In genomic region chr20:50279988-50280850, GRCh38 we compare ENCODE assay signal across 28 cellular contexts.
DNase-seq lines count a peak whose midpoint lies in the region; ATAC-seq, FAIRE-seq and TF ChIP-seq lines count a peak whose summit lies in the region.
"Had no signal": no experiment of that assay in that cellular context is flagged by ENCODE, and none has a peak within 500 bp of the region (broad histone marks: within the 10 kb centered on the region; RNA-seq: fewer than 3 reads in every experiment).

No MANE protein-coding gene starts in this region.

- H3F3A ChIP-seq in GM23338 (replicated peaks; ENCODE audit: low read depth), result no peaks in the 10 kb centered on the region

- DNase-seq in GM23338 (ENCODE audit: low spot score) (no peak), HepG2 (ENCODE audit: low spot score) (no peak), spleen (peak; percentile 45), putamen (ENCODE audit: low spot score) (no peak)
- DNase-seq in activated T-helper 1 cell treated with anti-CD3 and anti-CD28 coated beads, Interleukin-12 subunit alpha, Interleukin-12 subunit beta, Interleukin-2, Interleukin-4 antibody, amounts not matched to agents 30 ng/mL and 10 ng/mL and 1 ng/mL, durations not matched to agents 14 hours and 24 hours and 36 hours (ENCODE audit: low spot score), result no peak
- DNase-seq in effector CD8-positive, alpha-beta T cell (lab: John Stamatoyannopoulos, UW), result no peak
- DNase-seq: activated CD4-positive, CD25-positive, alpha-beta regulatory T cell treated with anti-CD3 and anti-CD28 coated beads, Interleukin-2, amount 50 U/mL, for 72 hours; activated CD8-positive, alpha-beta T cell treated with anti-CD3 and anti-CD28 coated beads for 36 hours; central memory CD4-positive, alpha-beta T cell; COR-L47; DMS79; GDM1; H9; islet precursor cell; lower lobe of right lung; NCI-H1436 treated with DMSO at 0.1 percent for 48 hours; stimulated activated naive CD8-positive, alpha-beta T cell treated with anti-CD3 and anti-CD28 coated beads, Interleukin-15, Interleukin-2, amounts not matched to agents 100 U/mL and 50 U/mL, for 24 hours; testis had no signal

- H3K9me3 Mint-ChIP-seq in GM23338, result no peaks in the 10 kb centered on the region; the same call in 2 of the 3 replicates
- no peaks in the 10 kb centered on the region for H3K9me3 Mint-ChIP-seq in activated T-helper 1 cell treated with anti-CD3 and anti-CD28 coated beads, Interleukin-12 subunit alpha, Interleukin-12 subunit beta, Interleukin-2, Interleukin-4 antibody, amounts not matched to agents 30 ng/mL and 10 ng/mL and 1 ng/mL, durations not matched to agents 14 hours and 24 hours and 36 hours
- H3K9me3 Mint-ChIP-seq: activated CD8-positive, alpha-beta T cell treated with anti-CD3 and anti-CD28 coated beads for 36 hours; activated naive CD4-positive, alpha-beta T cell treated with anti-CD3 and anti-CD28 coated beads, Interleukin-2, amount 50 U/mL, for 24 hours; activated T-helper 2 cell treated with anti-CD3 and anti-CD28 coated beads, Interferon-gamma antibody, Interleukin-2, Interleukin-4, amounts not matched to agents 10 μg/mL and 5 μg/mL and 100 μg/mL, durations not matched to agents 14 hours and 24 hours and 36 hours; H9; natural killer cell treated with Interleukin-12 subunit alpha and Interleukin-12 subunit beta and Interleukin-15 and Interleukin-18, amount 100 ng/mL, for 72 hours had no signal

- peaks cover 12% of the 10 kb centered on the region for H3K27me3 Mint-ChIP-seq in GM23338 (ENCODE audit: insufficient read depth, low read depth, poor library complexity)
- peaks cover 14% of the 10 kb centered on the region for H3K27me3 Mint-ChIP-seq in activated T-helper 1 cell treated with anti-CD3 and anti-CD28 coated beads, Interleukin-12 subunit alpha, Interleukin-12 subunit beta, Interleukin-2, Interleukin-4 antibody, amounts not matched to agents 30 ng/mL and 10 ng/mL and 1 ng/mL, durations not matched to agents 14 hours and 24 hours and 36 hours (ENCODE audit: insufficient read depth)

- ATAC-seq in GM23338, result no peak
- no peak for ATAC-seq in HepG2
- no peak for ATAC-seq in GM19397 (IDR thresholded peaks at IDR 0.05; ENCODE audit: unreplicated experiment)
- ATAC-seq: activated CD8-positive, alpha-beta T cell treated with anti-CD3 and anti-CD28 coated beads for 36 hours; lower lobe of right lung; mucosa of descending colon; natural killer cell treated with Interleukin-12 subunit alpha and Interleukin-12 subunit beta and Interleukin-15 and Interleukin-18, amount 100 ng/mL, for 72 hours; stimulated activated naive CD8-positive, alpha-beta T cell treated with anti-CD3 and anti-CD28 coated beads, Interleukin-15, Interleukin-2, amounts not matched to agents 100 U/mL and 50 U/mL, for 24 hours had no signal

- H3K9me2 ChIP-seq in GM23338 (ENCODE audit: insufficient read depth), result no peaks in the 10 kb centered on the region

- FAIRE-seq in HepG2 (lab: Jason Lieb, UNC), result no peak
- FAIRE-seq: TTC549 had no signal

- 55% methylated on average over 8 of the region's 8 CpGs for WGBS in HepG2 (ENCODE audit: low lambda C conversion rate)
- WGBS in spleen, 5 donors, result 79 to 87% (median 84%) methylated on average over 8 of the region's 8 CpGs

- TF ChIP-seq EP300 in HepG2 (IDR thresholded peaks at IDR 0.05; ENCODE audit: low read depth in 2 of 2, low read length in 2 of 2), result no peak
- no peak for TF ChIP-seq EP300 in HepG2 (CRISPR knock-in tag; IDR thresholded peaks at IDR 0.05; ENCODE audit: borderline replicate concordance)

- H3K27ac ChIP-seq in GM23338 (ENCODE audit: low read depth) (no peak overlapping the region), HepG2 (ENCODE audit: extremely low read length, insufficient read depth, low read length) (no peak overlapping the region), spleen (peak overlapping the region in 4 of 8 donors; percentile 86 to 95 (median 94))
- H3K27ac ChIP-seq: BLaER1 treated with 17β-estradiol and CSF1 and Interleukin-3, amounts not matched to agents 10 nM and 100 nM; KMS-11; SK-N-MC had no signal

- no peak overlapping the region for H3K4me3 Mint-ChIP-seq in GM23338
- no peak overlapping the region for H3K4me3 Mint-ChIP-seq in activated T-helper 1 cell treated with anti-CD3 and anti-CD28 coated beads, Interleukin-12 subunit alpha, Interleukin-12 subunit beta, Interleukin-2, Interleukin-4 antibody, amounts not matched to agents 30 ng/mL and 10 ng/mL and 1 ng/mL, durations not matched to agents 14 hours and 24 hours and 36 hours
- H3K4me3 Mint-ChIP-seq: activated CD8-positive, alpha-beta T cell treated with anti-CD3 and anti-CD28 coated beads for 36 hours; activated naive CD4-positive, alpha-beta T cell treated with anti-CD3 and anti-CD28 coated beads, Interleukin-2, amount 50 U/mL, for 24 hours; H9; natural killer cell treated with Interleukin-12 subunit alpha and Interleukin-12 subunit beta and Interleukin-15 and Interleukin-18, amount 100 ng/mL, for 72 hours had no signal

- no peaks in the 10 kb centered on the region for H3K27me3 ChIP-seq in GM23338 (ENCODE audit: insufficient read depth)
- no peaks in the 10 kb centered on the region for H3K27me3 ChIP-seq in HepG2 (ENCODE audit: control insufficient read depth in 1 of 2, insufficient read depth in 2 of 2, low read length in 2 of 2)
- peaks cover 0 to 19% (median 0%) of the 10 kb centered on the region in 7 donors for H3K27me3 ChIP-seq in spleen (replicated peaks in 1 of 7)
- H3K27me3 ChIP-seq: ascending aorta, testis had no signal

- TF ChIP-seq CTCF in GM23338 (conservative IDR thresholded peaks at IDR 0.05; ENCODE audit: low read depth in 2 of 2) (no peak), HepG2 (CRISPR knock-in tag; IDR thresholded peaks at IDR 0.05) (no peak), spleen (IDR thresholded peaks at IDR 0.05 in 8 of 11, conservative IDR thresholded peaks at IDR 0.05 in 3 of 11) (no peak)

- 0 out of 2 replicates have a peak overlapping the region, but pooled peaks have one; percentile 7 for H2AFZ ChIP-seq in GM23338
- peak overlapping the region; percentile 34 for H2AFZ ChIP-seq in HepG2 (ENCODE audit: low read length)

- H3K9me3 ChIP-seq in HepG2 (ENCODE audit: low read length), result no peaks in the 10 kb centered on the region
- H3K9me3 ChIP-seq in spleen, result no peaks in the 10 kb centered on the region
- H3K9me3 ChIP-seq: ascending aorta; BLaER1 treated with 17β-estradiol and CSF1 and Interleukin-3, amounts not matched to agents 10 nM and 100 nM; lower lobe of right lung; mucosa of descending colon; testis had no signal

- BruUV-seq in HepG2 (replicated peaks; lab: Mats Ljungman, UMichigan), result no TSS peak

- no peak overlapping the region for H3K27ac Mint-ChIP-seq in GM23338
- H3K27ac Mint-ChIP-seq in activated T-helper 1 cell treated with anti-CD3 and anti-CD28 coated beads, Interleukin-12 subunit alpha, Interleukin-12 subunit beta, Interleukin-2, Interleukin-4 antibody, amounts not matched to agents 30 ng/mL and 10 ng/mL and 1 ng/mL, durations not matched to agents 14 hours and 24 hours and 36 hours, result peak overlapping the region; percentile 26
- H3K27ac Mint-ChIP-seq: activated CD8-positive, alpha-beta T cell treated with anti-CD3 and anti-CD28 coated beads for 36 hours; activated naive CD4-positive, alpha-beta T cell treated with anti-CD3 and anti-CD28 coated beads, Interleukin-2, amount 50 U/mL, for 24 hours; activated T-helper 2 cell treated with anti-CD3 and anti-CD28 coated beads, Interferon-gamma antibody, Interleukin-2, Interleukin-4, amounts not matched to agents 10 μg/mL and 5 μg/mL and 100 μg/mL, durations not matched to agents 14 hours and 24 hours and 36 hours had no signal

- no peaks in the 10 kb centered on the region; the same call in 2 of the 3 replicates for H3K36me3 Mint-ChIP-seq in GM23338 (ENCODE audit: low read depth)
- no peaks in the 10 kb centered on the region for H3K36me3 Mint-ChIP-seq in activated T-helper 1 cell treated with anti-CD3 and anti-CD28 coated beads, Interleukin-12 subunit alpha, Interleukin-12 subunit beta, Interleukin-2, Interleukin-4 antibody, amounts not matched to agents 30 ng/mL and 10 ng/mL and 1 ng/mL, durations not matched to agents 14 hours and 24 hours and 36 hours (ENCODE audit: low read depth)
- H3K36me3 Mint-ChIP-seq: activated naive CD4-positive, alpha-beta T cell treated with anti-CD3 and anti-CD28 coated beads, Interleukin-2, amount 50 U/mL, for 24 hours; natural killer cell treated with Interleukin-12 subunit alpha and Interleukin-12 subunit beta and Interleukin-15 and Interleukin-18, amount 100 ng/mL, for 72 hours had no signal

- CTCF ChIA-PET in HepG2 (lab: Yijun Ruan, JAX; ENCODE audit: low intra/inter-chr PET ratio, low total read pairs), result interaction anchor here (2.3 to 2.8 kb wide), 3 partner anchors 181 to 184 kb away, joined by 7 to 20 read pairs (median 19); no protein-coding TSS in a partner anchor

- H3K36me3 ChIP-seq in GM23338 (ENCODE audit: insufficient read depth) (no peaks in the 10 kb centered on the region), HepG2 (replicated peaks in 1 of 2; ENCODE audit: control insufficient read depth in 1 of 2, insufficient read depth in 2 of 2, low read length in 2 of 2) (no peaks in the 10 kb centered on the region), spleen (peaks cover 0 to 16% (median 0%) of the 10 kb centered on the region in 6 donors)
- H3K36me3 ChIP-seq: ascending aorta; BLaER1 treated with 17β-estradiol and CSF1 and Interleukin-3, amounts not matched to agents 10 nM and 100 nM; lower lobe of right lung had no signal

- in situ Hi-C loops in HepG2 (cut with HindIII; ENCODE audit: extremely low pct_ligation_motif_present, low pct_unique_long_range_greater_than_20kb), result loop anchor here (5.0 kb wide), 1 partner anchor 182 kb away; no protein-coding TSS in a partner anchor

- peaks cover 9% of the 10 kb centered on the region for H3K4me1 Mint-ChIP-seq in GM23338
- peaks cover 21% of the 10 kb centered on the region for H3K4me1 Mint-ChIP-seq in activated T-helper 1 cell treated with anti-CD3 and anti-CD28 coated beads, Interleukin-12 subunit alpha, Interleukin-12 subunit beta, Interleukin-2, Interleukin-4 antibody, amounts not matched to agents 30 ng/mL and 10 ng/mL and 1 ng/mL, durations not matched to agents 14 hours and 24 hours and 36 hours (ENCODE audit: low read depth)
- H3K4me1 Mint-ChIP-seq: activated naive CD4-positive, alpha-beta T cell treated with anti-CD3 and anti-CD28 coated beads, Interleukin-2, amount 50 U/mL, for 24 hours had no signal

- H3K4me2 ChIP-seq in GM23338 (no peak overlapping the region), HepG2 (ENCODE audit: low read depth, low read length) (0 out of 2 replicates have a peak overlapping the region, but pooled peaks have one; percentile 19)
- H3K4me2 ChIP-seq: KMS-11 had no signal

- intact Hi-C loops in activated T-helper 1 cell treated with anti-CD3 and anti-CD28 coated beads, Interleukin-12 subunit alpha, Interleukin-12 subunit beta, Interleukin-2, Interleukin-4 antibody, amounts not matched to agents 30 ng/mL and 10 ng/mL and 1 ng/mL, durations not matched to agents 14 hours and 24 hours and 36 hours (cut with micrococcal nuclease), result no loop called here
- intact Hi-C loops in HepG2 (cut with micrococcal nuclease; ENCODE audit: unreplicated experiment) (loop anchor here (1.0 to 2.0 kb wide), 4 partner anchors 13 to 301 kb away; partner anchors contain the start of gene CEBPB), spleen (cut with DNase I; ENCODE audit: low total_unique reads) (loop anchor here (10.0 kb wide), 1 partner anchor 85 kb away; the partner anchor contains the start of gene CEBPB)

- H4K20me1 ChIP-seq in GM23338 (replicated peaks; ENCODE audit: insufficient read depth), result no peaks in the 10 kb centered on the region
- no peaks in the 10 kb centered on the region for H4K20me1 ChIP-seq in HepG2 (ENCODE audit: insufficient read depth, low read length)

- POLR2A ChIA-PET in HepG2 (lab: Yijun Ruan, JAX), result interaction anchor here (1.0 to 6.9 kb wide), 2 partner anchors 25 to 109 kb away, joined by 5 to 56 read pairs; no protein-coding TSS in a partner anchor

- H3K4me1 ChIP-seq in GM23338 (ENCODE audit: insufficient read depth) (no peaks in the 10 kb centered on the region), HepG2 (ENCODE audit: insufficient read depth, low read length) (peaks cover 96% of the 10 kb centered on the region), spleen (peaks cover 0 to 92% (median 57%) of the 10 kb centered on the region in 6 donors)

- no peak for TF ChIP-seq RAD21 in HepG2 (CRISPR knock-in tag; IDR thresholded peaks at IDR 0.05)

- no peak overlapping the region for H3K9ac ChIP-seq in HepG2 (ENCODE audit: insufficient read depth, low read depth, low read length)
- H3K9ac ChIP-seq: BLaER1 treated with 17β-estradiol and CSF1 and Interleukin-3, amounts not matched to agents 10 nM and 100 nM; KMS-11 had no signal

- TF ChIP-seq POLR2A in HepG2 (IDR thresholded peaks at IDR 0.05; ENCODE audit: insufficient read depth in 1 of 2, low read depth in 2 of 2, low read length in 2 of 2) (no peak), spleen (IDR thresholded peaks at IDR 0.05) (no peak)

- H3K4me3 ChIP-seq in GM23338 (no peak overlapping the region), HepG2 (replicated peaks in 1 of 3; ENCODE audit: insufficient read depth in 1 of 3, low read depth in 2 of 3, low read length in 3 of 3) (no peak overlapping the region), spleen (no peak overlapping the region)
- H3K4me3 ChIP-seq: ascending aorta; BLaER1 treated with 17β-estradiol and CSF1 and Interleukin-3, amounts not matched to agents 10 nM and 100 nM; lower lobe of right lung; mucosa of descending colon; SK-N-MC; testis had no signal

- H3K79me2 ChIP-seq in GM23338 (replicated peaks; ENCODE audit: insufficient read depth) (no peaks in the 10 kb centered on the region), HepG2 (ENCODE audit: insufficient read depth, low read length) (no peaks in the 10 kb centered on the region)
